32 cellular contexts compared by ENCODE assay signal in genomic region chr18:65592419-65592818, GRCh38.
DNase-seq lines count a peak whose midpoint lies in the region; ATAC-seq, FAIRE-seq and TF ChIP-seq lines count a peak whose summit lies in the region.
"Had no signal": no experiment of that assay in that cellular context is flagged by ENCODE, and none has a peak within 500 bp of the region (broad histone marks: within the 10 kb centered on the region; RNA-seq: fewer than 3 reads in every experiment).

No MANE protein-coding gene starts in this region.

- no peak for FAIRE-seq in bronchial epithelial cell (lab: Jason Lieb, UNC)
- FAIRE-seq: GM12892, kidney had no signal

- intact Hi-C loops in cardiac septum (cut with DNase I), result no loop called here

- H3K27ac Mint-ChIP-seq in GM23338, result no peak overlapping the region; the same call in 1 of the 2 replicates
- H3K27ac Mint-ChIP-seq: activated naive CD8-positive, alpha-beta T cell treated with anti-CD3 and anti-CD28 coated beads, Interleukin-2, amount 50 U/mL, for 24 hours; activated T-cell treated with anti-CD3 and anti-CD28 coated beads, Interleukin-2, amount 50 U/mL, for 72 hours; CD8-positive, alpha-beta memory T cell; naive B cell had no signal

- H3K27ac ChIP-seq in GM23338 (ENCODE audit: low read depth) (no peak overlapping the region), parathyroid adenoma (no peak overlapping the region)
- H3K27ac ChIP-seq: neutrophil, psoas muscle, sigmoid colon, SJSA1, tibial nerve had no signal

- H3K27me3 ChIP-seq in GM23338 (ENCODE audit: insufficient read depth), result no peaks in the 10 kb centered on the region
- H3K27me3 ChIP-seq in bronchial epithelial cell (ENCODE audit: control insufficient read depth, insufficient read depth, low read length), result no peaks in the 10 kb centered on the region
- H3K27me3 ChIP-seq in parathyroid adenoma (ENCODE audit: control insufficient read depth, insufficient read depth, low read length), result no peaks in the 10 kb centered on the region
- H3K27me3 ChIP-seq: neutrophil, sigmoid colon, SJSA1, tibial nerve had no signal

- H3K9me3 Mint-ChIP-seq in GM23338, result no peaks in the 10 kb centered on the region

- H3K79me2 ChIP-seq in GM23338 (replicated peaks; ENCODE audit: insufficient read depth) (no peaks in the 10 kb centered on the region), parathyroid adenoma (no peaks in the 10 kb centered on the region)

- H3K9me3 ChIP-seq in parathyroid adenoma (ENCODE audit: control insufficient read depth, low read length), result no peaks in the 10 kb centered on the region
- H3K9me3 ChIP-seq: neutrophil, psoas muscle, sigmoid colon, SJSA1, tibial nerve had no signal

- H3K9ac ChIP-seq in parathyroid adenoma, result no peak overlapping the region

- no peak for TF ChIP-seq CTCF in GM23338 (conservative IDR thresholded peaks at IDR 0.05; ENCODE audit: low read depth in 2 of 2)
- TF ChIP-seq CTCF in bronchial epithelial cell (IDR thresholded peaks at IDR 0.05; ENCODE audit: insufficient read depth, low read length, severe bottlenecking), result no peak
- no peak for TF ChIP-seq CTCF in parathyroid adenoma (IDR thresholded peaks at IDR 0.05)

- ATAC-seq in GM23338, result no peak; the same call in 2 of the 3 replicates
- ATAC-seq: activated naive CD8-positive, alpha-beta T cell treated with anti-CD3 and anti-CD28 coated beads, Interleukin-2, amount 50 U/mL, for 24 hours; activated T-cell treated with anti-CD3 and anti-CD28 coated beads, Interleukin-2, amount 50 U/mL, for 72 hours; HCT116; psoas muscle had no signal

- no peak overlapping the region for H3K4me3 Mint-ChIP-seq in GM23338
- H3K4me3 Mint-ChIP-seq: activated naive CD8-positive, alpha-beta T cell treated with anti-CD3 and anti-CD28 coated beads, Interleukin-2, amount 50 U/mL, for 24 hours; activated T-cell treated with anti-CD3 and anti-CD28 coated beads, Interleukin-2, amount 50 U/mL, for 72 hours; CD8-positive, alpha-beta memory T cell; naive B cell had no signal

- H3K4me2 ChIP-seq in GM23338 (no peak overlapping the region; the same call in 1 of the 2 replicates), parathyroid adenoma (ENCODE audit: low read length) (peak overlapping the region; percentile 67)

- H3K36me3 ChIP-seq in GM23338 (ENCODE audit: insufficient read depth) (no peaks in the 10 kb centered on the region), bronchial epithelial cell (ENCODE audit: control insufficient read depth, insufficient read depth, low read length) (no peaks in the 10 kb centered on the region), parathyroid adenoma (ENCODE audit: control insufficient read depth, insufficient read depth, low read length) (no peaks in the 10 kb centered on the region)
- H3K36me3 ChIP-seq: neutrophil, sigmoid colon, SJSA1, tibial nerve had no signal

- H3K4me3 ChIP-seq in GM23338 (no peak overlapping the region), bronchial epithelial cell (ENCODE audit: low read depth, low read length) (no peak overlapping the region), parathyroid adenoma (ENCODE audit: low read depth, low read length) (peak overlapping the region; percentile 17)
- H3K4me3 ChIP-seq: psoas muscle, sigmoid colon, SJSA1, tibial nerve had no signal

- H2AFZ ChIP-seq in GM23338 (no peak overlapping the region), parathyroid adenoma (no peak overlapping the region)

- DNase-seq in GM23338 (ENCODE audit: low spot score), result peak; percentile 44
- peak; percentile 86 for DNase-seq in NCI-H2171 treated with DMSO at 0.1 percent for 48 hours (lab: John Stamatoyannopoulos, UW)
- peak; percentile 31 for DNase-seq in bronchial epithelial cell (ENCODE audit: low read depth)
- DNase-seq in stimulated activated CD4-positive, alpha-beta T cell treated with anti-CD3 and anti-CD28 coated beads, Interleukin-4, amount 100 ng/mL, for 4 hours, result no peak
- DNase-seq in NCI-H128 (lab: John Stamatoyannopoulos, UW; ENCODE audit: unreplicated experiment), result no peak
- no peak for DNase-seq in cardiac septum (ENCODE audit: low spot score)
- DNase-seq: activated CD4-positive, alpha-beta T cell treated with anti-CD3 and anti-CD28 coated beads, Interleukin-2, amount 50 U/mL, for 4 hours; activated naive CD4-positive, alpha-beta T cell; activated naive CD8-positive, alpha-beta T cell treated with anti-CD3 and anti-CD28 coated beads, Interleukin-2, amount 50 U/mL, for 24 hours; activated T-cell treated with anti-CD3 and anti-CD28 coated beads, Interleukin-2, amount 50 U/mL, for 72 hours; CD8-positive, alpha-beta memory T cell; central memory CD4-positive, alpha-beta T cell; cortex of kidney; effector memory CD4-positive, alpha-beta T cell; erythroblast; IMR-90; kidney; midbrain; naive B cell; NCI-H1694; NCI-H526; psoas muscle; sigmoid colon; stimulated activated CD4-positive, alpha-beta T cell treated with anti-CD3 and anti-CD28 coated beads, Interleukin-12 subunit alpha, Interleukin-12 subunit beta, amount 100 ng/mL, for 4 hours; stimulated activated CD4-positive, alpha-beta T cell treated with anti-CD3 and anti-CD28 coated beads, Interleukin-2, amount 100 ng/mL, for 48 hours; T1000 had no signal

- peaks cover 6% of the 10 kb centered on the region for H3K4me1 Mint-ChIP-seq in GM23338
- H3K4me1 Mint-ChIP-seq: activated naive CD8-positive, alpha-beta T cell treated with anti-CD3 and anti-CD28 coated beads, Interleukin-2, amount 50 U/mL, for 24 hours; CD8-positive, alpha-beta memory T cell; naive B cell had no signal

- H3K27me3 Mint-ChIP-seq in GM23338 (ENCODE audit: insufficient read depth, low read depth, poor library complexity), result no peaks in the 10 kb centered on the region
- H3K27me3 Mint-ChIP-seq: activated naive CD8-positive, alpha-beta T cell treated with anti-CD3 and anti-CD28 coated beads, Interleukin-2, amount 50 U/mL, for 24 hours; CD8-positive, alpha-beta memory T cell; naive B cell had no signal

- no peaks in the 10 kb centered on the region for H3F3A ChIP-seq in GM23338 (replicated peaks; ENCODE audit: low read depth)

- no peaks in the 10 kb centered on the region for H3K36me3 Mint-ChIP-seq in GM23338 (ENCODE audit: low read depth)
- H3K36me3 Mint-ChIP-seq: naive B cell had no signal

- no peaks in the 10 kb centered on the region for H3K9me2 ChIP-seq in GM23338 (ENCODE audit: insufficient read depth)

- H4K20me1 ChIP-seq in GM23338 (replicated peaks; ENCODE audit: insufficient read depth), result no peaks in the 10 kb centered on the region

- no peaks in the 10 kb centered on the region; the same call in 1 of the 2 replicates for H3K4me1 ChIP-seq in GM23338 (ENCODE audit: insufficient read depth)
- no peaks in the 10 kb centered on the region for H3K4me1 ChIP-seq in parathyroid adenoma
- H3K4me1 ChIP-seq: psoas muscle, sigmoid colon, SJSA1, tibial nerve had no signal

TF ChIP-seq in GM23338, 12 proteins besides CTCF, POLR2A, EP300 and RAD21:
- TF ChIP-seq JUNB (IDR thresholded peaks at IDR 0.05; ENCODE audit: unreplicated experiment) (no peak), EZH2phosphoT487 (IDR thresholded peaks at IDR 0.05; ENCODE audit: unreplicated experiment) (no peak), CREB1 (CRISPR knock-in tag; IDR thresholded peaks at IDR 0.05; ENCODE audit: low read depth) (no peak)

Comparison
In these comparisons a context has a peak if more than half of its experiments do, and no peak if none do; other contexts are left out.
1. DNase-seq: peak in GM23338 (single experiment), NCI-H2171 treated with DMSO at 0.1 percent for 48 hours (single experiment) and bronchial epithelial cell (single experiment); none in stimulated activated CD4-positive, alpha-beta T cell treated with anti-CD3 and anti-CD28 coated beads, Interleukin-4, amount 100 ng/mL, for 4 hours (0 of 2), NCI-H128 (single experiment) and cardiac septum (single experiment).